Comparison of ENCODE assay signal across 8 cellular contexts in genomic region chr16:23148166-23148512, GRCh38. TPM values are rescaled to one million over a fixed set of nuclear protein-coding genes. Genes with fewer than 3 reads are reported as not detected.
DNase-seq lines count a peak whose midpoint lies in the region; ATAC-seq and TF ChIP-seq lines count a peak whose summit lies in the region.

No MANE protein-coding gene starts in this region.

- peak overlapping the region; percentile 62 for H3K9ac ChIP-seq in SU-DHL-6 (ENCODE audit: low read length)

- H2AFZ ChIP-seq in SU-DHL-6 (ENCODE audit: low read depth, low read length, severe bottlenecking) = peak overlapping the region; percentile 0

- H3K36me3 ChIP-seq in SU-DHL-6 (ENCODE audit: low read length) (no peaks in the 10 kb centered on the region), sigmoid colon (no peaks in the 10 kb centered on the region)

- H3K4me2 ChIP-seq in SU-DHL-6 (ENCODE audit: low read depth, low read length, poor library complexity, severe bottlenecking) = peak overlapping the region; percentile 62

- no peak for DNase-seq in GM12864 (ENCODE audit: low read depth)
- no peak for DNase-seq in fibroblast of pulmonary artery (ENCODE audit: low read depth)
- no peak for DNase-seq in sigmoid colon
- DNase-seq in stimulated activated naive CD4-positive, alpha-beta T cell (lab: John Stamatoyannopoulos, UW) = no peak
- no peak for DNase-seq in DMS53 treated with DMSO at 0.1 percent for 48 hours (lab: John Stamatoyannopoulos, UW; ENCODE audit: unreplicated experiment)

- no peak for ATAC-seq in HG02610 (IDR thresholded peaks at IDR 0.05; ENCODE audit: unreplicated experiment)
- no peak for ATAC-seq in HG02571 (IDR thresholded peaks at IDR 0.05; ENCODE audit: unreplicated experiment)

- no peaks in the 10 kb centered on the region for H3K9me3 ChIP-seq in SU-DHL-6 (ENCODE audit: insufficient read depth, low read length)
- no peaks in the 10 kb centered on the region for H3K9me3 ChIP-seq in sigmoid colon

- peaks cover 40% of the 10 kb centered on the region for H3K79me2 ChIP-seq in SU-DHL-6 (ENCODE audit: insufficient read depth, low read length)

- no peaks in the 10 kb centered on the region for H3K27me3 ChIP-seq in SU-DHL-6 (ENCODE audit: low read length)
- no peaks in the 10 kb centered on the region for H3K27me3 ChIP-seq in sigmoid colon

- no peaks in the 10 kb centered on the region for H3K9me2 ChIP-seq in SU-DHL-6 (replicated peaks; ENCODE audit: insufficient read depth, low read length)

- peaks cover 0 to 57% (median 44%) of the 10 kb centered on the region in 4 donors for H3K4me1 ChIP-seq in sigmoid colon

- H3K4me3 ChIP-seq in GM12864 (ENCODE audit: low read depth, low read length) = peak overlapping the region; percentile 72
- peak overlapping the region; percentile 53 for H3K4me3 ChIP-seq in SU-DHL-6 (ENCODE audit: insufficient read depth, low read length, poor library complexity, severe bottlenecking)
- H3K4me3 ChIP-seq in fibroblast of pulmonary artery (replicated peaks; ENCODE audit: low read depth, low read length) = peak overlapping the region; percentile 75
- H3K4me3 ChIP-seq in sigmoid colon = peak overlapping the region; percentile 53 to 82 (median 81)

- TF ChIP-seq EP300 in sigmoid colon (IDR thresholded peaks at IDR 0.05) = no peak

- H3F3A ChIP-seq in SU-DHL-6 (ENCODE audit: insufficient read depth) = no peaks in the 10 kb centered on the region

- H3K27ac ChIP-seq in SU-DHL-6 (ENCODE audit: low read depth, low read length) = no peak overlapping the region
- H3K27ac ChIP-seq in sigmoid colon = peak overlapping the region; percentile 86 to 93 (median 90)

- TF ChIP-seq POLR2A in sigmoid colon (IDR thresholded peaks at IDR 0.05) = no peak

- WGBS in sigmoid colon, 2 donors = 32 to 55% methylated on average over 7 of the region's 7 CpGs

- TF ChIP-seq CTCF in GM12864 (IDR thresholded peaks at IDR 0.05; ENCODE audit: low read depth, low read length, missing control alignments) (no peak), SU-DHL-6 (IDR thresholded peaks at IDR 0.05; ENCODE audit: insufficient read depth, low read length, poor library complexity, severe bottlenecking) (no peak), fibroblast of pulmonary artery (IDR thresholded peaks at IDR 0.05; ENCODE audit: low read length, missing control alignments) (no peak), sigmoid colon (IDR thresholded peaks at IDR 0.05) (no peak)

- intact Hi-C loops in sigmoid colon (cut with DNase I) = loop anchor here (2.0 kb wide), 2 partner anchors 19 to 77 kb away; no protein-coding TSS in a partner anchor

- no peaks in the 10 kb centered on the region; the same call in 1 of the 2 replicates for H4K20me1 ChIP-seq in SU-DHL-6 (ENCODE audit: low read depth, low read length)

RNA-seq across cellular contexts. Expression of gene USP31, which starts 1.1 kb away (rescaled TPM):
- 10 to 100 TPM; 12.7 to 21.0 (median 16.7) TPM for total RNA-seq in sigmoid colon
- polyA plus RNA-seq in sigmoid colon = 1 to 10 TPM in 2 of 3 donors, under 1 TPM in 1; 0.60 to 4.0 (median 2.3) TPM

RNA-seq across cellular contexts. Expression of gene SCNN1G, which starts 34.4 kb away (rescaled TPM):
- total RNA-seq in sigmoid colon = under 1 TPM in 2 of 4 donors, not detected in 2; under 0.01 to 0.16 TPM
- 10 to 100 TPM in 1 of 3 donors, 1 to 10 TPM in 2; 3.0 to 36.2 (median 9.2) TPM for polyA plus RNA-seq in sigmoid colon
